ENCODE assay signal across 8 cellular contexts in the genomic region with DNA sequence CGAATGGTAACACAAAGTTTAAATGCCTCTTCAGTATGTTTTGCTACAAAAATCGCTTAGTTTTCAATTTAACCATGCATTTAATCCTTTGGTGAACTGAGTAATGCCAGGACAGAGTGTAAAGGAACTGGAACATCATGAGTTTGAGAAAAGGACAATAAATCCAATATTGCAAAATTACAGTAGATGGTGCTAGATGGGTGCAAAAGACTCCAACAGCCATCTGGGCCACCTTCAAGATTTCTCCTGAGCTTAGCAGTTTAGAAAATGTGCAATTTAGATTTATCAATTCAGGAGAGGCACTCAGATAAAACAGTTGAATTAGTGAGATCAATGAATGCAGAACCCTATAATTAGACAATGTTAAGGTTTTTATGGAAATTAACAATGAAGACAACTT. TPM values are rescaled to one million over a fixed set of nuclear protein-coding genes. Genes with fewer than 3 reads are reported as not detected.
A peak's percentile ranks its signal among the peaks of the same experiment; 100 is the strongest.
DNase-seq lines count a peak whose midpoint lies in the region; ATAC-seq and TF ChIP-seq lines count a peak whose summit lies in the region.
"Had no signal": no experiment of that assay in that cellular context is flagged by ENCODE, and none has a peak within 500 bp of the region (broad histone marks: within the 10 kb centered on the region; RNA-seq: fewer than 3 reads in every experiment).

No MANE protein-coding gene starts in this region.

- no peak overlapping the region for H3K4me2 ChIP-seq in mesenchymal stem cell (ENCODE audit: low read length, poor library complexity, severe bottlenecking)

- H3K9me3 ChIP-seq in mesenchymal stem cell (ENCODE audit: control insufficient read depth, low read length) = no peaks in the 10 kb centered on the region
- H3K9me3 ChIP-seq in T-helper 17 cell (ENCODE audit: control insufficient read depth, low read length, poor library complexity, severe bottlenecking) = no peaks in the 10 kb centered on the region
- H3K9me3 ChIP-seq: SJCRH30 had no signal

- H3K4me3 ChIP-seq in astrocyte of the spinal cord (ENCODE audit: low read depth, low read length) = no peak overlapping the region
- no peak overlapping the region for H3K4me3 ChIP-seq in mesenchymal stem cell (ENCODE audit: insufficient read depth in 1 of 2, low read depth in 1 of 2, low read length in 2 of 2)
- H3K4me3 ChIP-seq: SJCRH30 had no signal

- no peak overlapping the region for H4K91ac ChIP-seq in mesenchymal stem cell (ENCODE audit: low read length)

- no peaks in the 10 kb centered on the region for H3K4me1 ChIP-seq in mesenchymal stem cell (ENCODE audit: control insufficient read depth, insufficient read depth, low read depth, low read length)
- H3K4me1 ChIP-seq: SJCRH30 had no signal

- DNase-seq in GM04503 (ENCODE audit: low read depth) = peak; percentile 0
- peak; percentile 1 to 80 (median 33) for DNase-seq in NCI-H1417 (lab: John Stamatoyannopoulos, UW)
- peak; percentile 13 for DNase-seq in astrocyte of the spinal cord (ENCODE audit: low read depth, low spot score)
- DNase-seq in mesenchymal stem cell = peak; percentile 24
- no peak for DNase-seq in kidney glomerular epithelial cell (lab: John Stamatoyannopoulos, UW)
- no peak for DNase-seq in T-helper 17 cell

- no peaks in the 10 kb centered on the region for H3K79me1 ChIP-seq in mesenchymal stem cell (replicated peaks; ENCODE audit: low read length, poor library complexity, severe bottlenecking)

- H2BK120ac ChIP-seq in mesenchymal stem cell (ENCODE audit: low read depth, low read length) = no peak overlapping the region

- in situ Hi-C loops in astrocyte of the spinal cord (cut with HindIII; ENCODE audit: low sequenced_read_pairs) = no loop called here

- no peak for TF ChIP-seq CTCF in astrocyte of the spinal cord (IDR thresholded peaks at IDR 0.05; ENCODE audit: low read depth, low read length)

- H3K4me3 Mint-ChIP-seq in T-helper 17 cell = no peak overlapping the region

- H3K27ac ChIP-seq in mesenchymal stem cell (ENCODE audit: low read length, poor library complexity, severe bottlenecking) = no peak overlapping the region
- H3K27ac ChIP-seq: SJCRH30 had no signal

- H3K36me3 ChIP-seq in mesenchymal stem cell (ENCODE audit: control insufficient read depth in 1 of 2, insufficient read depth in 2 of 2, low read depth in 1 of 2, low read length in 2 of 2) = no peaks in the 10 kb centered on the region
- H3K36me3 ChIP-seq: SJCRH30 had no signal

- H2AK5ac ChIP-seq in mesenchymal stem cell (ENCODE audit: low read length, severe bottlenecking) = no peak overlapping the region

- H2AFZ ChIP-seq in mesenchymal stem cell (ENCODE audit: low read depth, low read length) = no peak overlapping the region

- H2BK15ac ChIP-seq in mesenchymal stem cell (ENCODE audit: low read depth, poor library complexity, severe bottlenecking) = no peak overlapping the region

- no peak overlapping the region for H3K14ac ChIP-seq in mesenchymal stem cell (ENCODE audit: low read length in 2 of 2)

- H3K4me1 Mint-ChIP-seq in T-helper 17 cell = no peaks in the 10 kb centered on the region

- no peaks in the 10 kb centered on the region for H3K36me3 Mint-ChIP-seq in T-helper 17 cell (ENCODE audit: low read depth)

- no peak overlapping the region for H4K8ac ChIP-seq in mesenchymal stem cell (ENCODE audit: low read length)

- no peak for ATAC-seq in GM18519 (IDR thresholded peaks at IDR 0.05; ENCODE audit: low FRiP score, unreplicated experiment)
- ATAC-seq in T-helper 17 cell = no peak

- H3K4ac ChIP-seq in mesenchymal stem cell (ENCODE audit: low read depth in 1 of 2, low read length in 2 of 2) = no peak overlapping the region

- no peak overlapping the region for H2BK5ac ChIP-seq in mesenchymal stem cell (ENCODE audit: low read depth, low read length, poor library complexity, severe bottlenecking)

- WGBS in mesenchymal stem cell = no CpG with 5 or more reads among the region's 2 CpGs

- no peak overlapping the region for H3K27ac Mint-ChIP-seq in T-helper 17 cell

- peaks cover 0 to 5% of the 10 kb centered on the region in 2 experiments for H3K27me3 ChIP-seq in mesenchymal stem cell (ENCODE audit: control insufficient read depth in 1 of 2, insufficient read depth in 1 of 2, low read length in 2 of 2)
- H3K27me3 ChIP-seq: SJCRH30 had no signal

- H3K27me3 Mint-ChIP-seq in T-helper 17 cell = no peaks in the 10 kb centered on the region

- no peak overlapping the region for H3K23ac ChIP-seq in mesenchymal stem cell (ENCODE audit: low read length in 2 of 2)

- H2BK12ac ChIP-seq in mesenchymal stem cell (ENCODE audit: low read length in 2 of 2) = no peak overlapping the region

- H3K18ac ChIP-seq in mesenchymal stem cell (ENCODE audit: low read depth in 1 of 2, low read length in 2 of 2) = no peak overlapping the region

- H3K9ac ChIP-seq in mesenchymal stem cell (ENCODE audit: low read length) = no peak overlapping the region

RNA-seq across cellular contexts. Expression of gene MID1IP1, which starts 33.2 kb away (rescaled TPM):
- 39.9 TPM for polyA plus RNA-seq in mesenchymal stem cell (2013, experiment 1 of 2)
- polyA plus RNA-seq in mesenchymal stem cell (2013, experiment 2 of 2) = 41.8 TPM
- total RNA-seq in T-helper 17 cell = 10 to 100 TPM; 33.0 to 43.5 TPM

Comparison
In these comparisons a context has a peak if more than half of its experiments do, and no peak if none do; other contexts are left out.
1. DNase-seq: peak in GM04503 (single experiment), NCI-H1417 (3 of 3), astrocyte of the spinal cord (single experiment) and mesenchymal stem cell (single experiment); none in kidney glomerular epithelial cell (single experiment) and T-helper 17 cell (0 of 3).